In genomic region chr4:69096111-69096656, GRCh38 we compare ENCODE assay signal across 18 cellular contexts. TPM values are rescaled to one million over a fixed set of nuclear protein-coding genes. Genes with fewer than 3 reads are reported as not detected.
DNase-seq lines count a peak whose midpoint lies in the region; TF ChIP-seq lines count a peak whose summit lies in the region.
"Had no signal": no experiment of that assay in that cellular context is flagged by ENCODE, and none has a peak within 500 bp of the region (broad histone marks: within the 10 kb centered on the region; RNA-seq: fewer than 3 reads in every experiment).

TSS of gene UGT2B7 (plus strand) at chr4:69096474. CDS start at chr4:69096521, 47 bp downstream.

- H3K36me3 ChIP-seq in breast epithelium (no peaks in the 10 kb centered on the region), duodenal mucosa (ENCODE audit: control insufficient read depth in 1 of 2, insufficient read depth in 2 of 2, low read length in 2 of 2) (no peaks in the 10 kb centered on the region), liver (ENCODE audit: control insufficient read depth in 4 of 4, insufficient read depth in 3 of 4, low read depth in 1 of 4, low read length in 3 of 4) (no peaks in the 10 kb centered on the region), tibial artery (no peaks in the 10 kb centered on the region)
- H3K36me3 ChIP-seq: cardiac muscle cell had no signal

- no peaks in the 10 kb centered on the region for H3K4me1 ChIP-seq in breast epithelium
- peaks cover 3 to 5% of the 10 kb centered on the region in 2 donors for H3K4me1 ChIP-seq in duodenal mucosa (ENCODE audit: control insufficient read depth in 1 of 2, insufficient read depth in 2 of 2, low read length in 2 of 2)
- H3K4me1 ChIP-seq in liver (ENCODE audit: control insufficient read depth in 4 of 4, insufficient read depth in 4 of 4, low read length in 3 of 4) = peaks cover 0 to 13% (median 4%) of the 10 kb centered on the region in 4 donors
- H3K4me1 ChIP-seq in tibial artery = no peaks in the 10 kb centered on the region

- H3K4me3 ChIP-seq in breast epithelium = no peak within 1 kb of the TSS
- H3K4me3 ChIP-seq in duodenal mucosa (ENCODE audit: low read depth in 1 of 2, low read length in 2 of 2) = peak within 1 kb of the TSS; percentile 5 to 32
- peak within 1 kb of the TSS; percentile 45 to 57 (median 47) for H3K4me3 ChIP-seq in liver (ENCODE audit: low read depth in 1 of 3, low read length in 3 of 3)
- H3K4me3 ChIP-seq in tibial artery = no peak within 1 kb of the TSS
- H3K4me3 ChIP-seq: cardiac muscle cell had no signal

- no peaks in the 10 kb centered on the region for H3K9me3 ChIP-seq in breast epithelium
- H3K9me3 ChIP-seq in duodenal mucosa (ENCODE audit: control insufficient read depth in 1 of 2, low read length in 2 of 2) = no peaks in the 10 kb centered on the region
- H3K9me3 ChIP-seq in liver (ENCODE audit: control insufficient read depth in 4 of 4, low read length in 3 of 4) = no peaks in the 10 kb centered on the region
- no peaks in the 10 kb centered on the region for H3K9me3 ChIP-seq in tibial artery

- DNase-seq in MCF 10A (ENCODE audit: unreplicated experiment) (peak; percentile 49), breast epithelium (ENCODE audit: low spot score in 2 of 2) (no peak), ureter (ENCODE audit: low spot score) (no peak), caudate nucleus (lab: John Stamatoyannopoulos, UW) (no peak), tibial artery (no peak)
- no peak for DNase-seq in stimulated activated naive CD4-positive, alpha-beta T cell treated with Interleukin-2 at 50 U/mL for 16 hours (lab: John Stamatoyannopoulos, UW)
- DNase-seq: activated CD8-positive, alpha-beta T cell treated with anti-CD3 and anti-CD28 coated beads for 36 hours; activated T-cell treated with anti-CD3 and anti-CD28 coated beads, Interleukin-2, amount 50 U/mL, for 48 hours; HCEC 1CT; mesendoderm; stimulated activated naive CD8-positive, alpha-beta T cell treated with anti-CD3 and anti-CD28 coated beads, Interleukin-15, amount 100 ng/mL, for 72 hours; T-cell had no signal

- peak; percentile 54 to 60 for TF ChIP-seq RAD21 in liver (IDR thresholded peaks at IDR 0.05)

- CTCF ChIA-PET in MCF 10A (lab: Yijun Ruan, JAX) = interaction anchor here (0.6 kb wide), 1 partner anchor 38 kb away, joined by 3 read pairs; no protein-coding TSS in a partner anchor

- H3K9ac ChIP-seq in duodenal mucosa (ENCODE audit: low read depth in 1 of 2, low read length in 2 of 2) (no peak within 1 kb of the TSS), liver (ENCODE audit: low read depth in 1 of 2, low read length in 2 of 2) (peak within 1 kb of the TSS; percentile 81 to 98)

- H3K27ac ChIP-seq in breast epithelium (no peak within 1 kb of the TSS), duodenal mucosa (ENCODE audit: low read depth, low read length) (no peak within 1 kb of the TSS), liver (ENCODE audit: low read depth in 1 of 2, low read length in 2 of 2) (peak within 1 kb of the TSS; percentile 82 to 88), caudate nucleus (ENCODE audit: low read depth, low read length) (no peak within 1 kb of the TSS), tibial artery (no peak within 1 kb of the TSS)
- H3K27ac ChIP-seq: cardiac muscle cell had no signal

- TF ChIP-seq POLR2A in breast epithelium (IDR thresholded peaks at IDR 0.05) = no peak

- no peaks in the 10 kb centered on the region for H3K9me3 Mint-ChIP-seq in MCF 10A (ENCODE audit: unreplicated experiment)
- H3K9me3 Mint-ChIP-seq: activated CD8-positive, alpha-beta T cell treated with anti-CD3 and anti-CD28 coated beads for 36 hours; activated naive CD4-positive, alpha-beta T cell treated with anti-CD3 and anti-CD28 coated beads, Interleukin-2, amount 50 U/mL, for 72 hours had no signal

- peak within 1 kb of the TSS; percentile 80 for H3K27ac Mint-ChIP-seq in MCF 10A (ENCODE audit: low read depth, unreplicated experiment)
- H3K27ac Mint-ChIP-seq: activated CD8-positive, alpha-beta T cell treated with anti-CD3 and anti-CD28 coated beads for 36 hours; activated naive CD4-positive, alpha-beta T cell treated with anti-CD3 and anti-CD28 coated beads, Interleukin-2, amount 50 U/mL, for 72 hours; CD14-positive monocyte; stimulated activated naive CD8-positive, alpha-beta T cell treated with anti-CD3 and anti-CD28 coated beads, Interleukin-15, amount 100 ng/mL, for 72 hours; T-cell had no signal

- H3K4me3 Mint-ChIP-seq in MCF 10A (ENCODE audit: unreplicated experiment) = no peak within 1 kb of the TSS
- H3K4me3 Mint-ChIP-seq: activated CD8-positive, alpha-beta T cell treated with anti-CD3 and anti-CD28 coated beads for 36 hours; CD14-positive monocyte; stimulated activated naive CD8-positive, alpha-beta T cell treated with anti-CD3 and anti-CD28 coated beads, Interleukin-15, amount 100 ng/mL, for 72 hours; T-cell had no signal

- H3K27me3 ChIP-seq in breast epithelium = no peaks in the 10 kb centered on the region
- H3K27me3 ChIP-seq in duodenal mucosa (ENCODE audit: control insufficient read depth in 1 of 2, insufficient read depth in 2 of 2, low read length in 2 of 2) = no peaks in the 10 kb centered on the region
- H3K27me3 ChIP-seq in liver (ENCODE audit: control insufficient read depth in 4 of 4, insufficient read depth in 4 of 4, low read length in 3 of 4) = no peaks in the 10 kb centered on the region
- H3K27me3 ChIP-seq in tibial artery = no peaks in the 10 kb centered on the region
- H3K27me3 ChIP-seq: cardiac muscle cell had no signal

- peaks cover 6% of the 10 kb centered on the region for H3K36me3 Mint-ChIP-seq in MCF 10A (ENCODE audit: insufficient read depth, unreplicated experiment)
- H3K36me3 Mint-ChIP-seq: activated naive CD4-positive, alpha-beta T cell treated with anti-CD3 and anti-CD28 coated beads, Interleukin-2, amount 50 U/mL, for 72 hours; CD14-positive monocyte; T-cell had no signal

- TF ChIP-seq CTCF in MCF 10A (IDR thresholded peaks at IDR 0.05; ENCODE audit: unreplicated experiment) (no peak), breast epithelium (IDR thresholded peaks at IDR 0.05) (no peak), liver (IDR thresholded peaks at IDR 0.05; ENCODE audit: low read depth, low read length, missing input control) (no peak), tibial artery (IDR thresholded peaks at IDR 0.05) (no peak)

- BruUV-seq in MCF 10A (replicated peaks; lab: Mats Ljungman, UMichigan) = no TSS peak

- peaks cover 25% of the 10 kb centered on the region for H3K4me1 Mint-ChIP-seq in MCF 10A (ENCODE audit: insufficient read depth, unreplicated experiment)
- H3K4me1 Mint-ChIP-seq: stimulated activated naive CD8-positive, alpha-beta T cell treated with anti-CD3 and anti-CD28 coated beads, Interleukin-15, amount 100 ng/mL, for 72 hours; T-cell had no signal

- intact Hi-C loops in MCF 10A (cut with micrococcal nuclease) (no loop called here), breast epithelium (cut with DNase I; ENCODE audit: low total_unique reads) (no loop called here), tibial artery (cut with DNase I; ENCODE audit: low total_unique reads) (no loop called here)

- H3K27me3 Mint-ChIP-seq in MCF 10A (ENCODE audit: insufficient read depth, unreplicated experiment) = no peaks in the 10 kb centered on the region
- H3K27me3 Mint-ChIP-seq: activated CD8-positive, alpha-beta T cell treated with anti-CD3 and anti-CD28 coated beads for 36 hours; stimulated activated naive CD8-positive, alpha-beta T cell treated with anti-CD3 and anti-CD28 coated beads, Interleukin-15, amount 100 ng/mL, for 72 hours; T-cell had no signal

- POLR2A ChIA-PET in MCF 10A (lab: Yijun Ruan, JAX) = interaction anchor here (0.6 to 1.1 kb wide), 3 partner anchors 10 to 596 kb away, joined by 3 to 4 read pairs (median 3); no protein-coding TSS in a partner anchor

TF ChIP-seq in liver, 16 proteins besides CTCF, POLR2A, EP300 and RAD21 (continues in another document):
- TF ChIP-seq REST (IDR thresholded peaks at IDR 0.05) (peak; percentile 87), HNF4A (conservative IDR thresholded peaks at IDR 0.05) (peak; percentile 85 to 90), TAF1 (conservative IDR thresholded peaks at IDR 0.05) (peak; percentile 94), GABPA (IDR thresholded peaks at IDR 0.05 in 1 of 2, conservative IDR thresholded peaks at IDR 0.05 in 1 of 2) (no peak), FOXA1 (IDR thresholded peaks at IDR 0.05) (peak; percentile 87), JUND (IDR thresholded peaks at IDR 0.05) (peak; percentile 79 to 83), MAX (IDR thresholded peaks at IDR 0.05) (peak; percentile 63), SP1 (IDR thresholded peaks at IDR 0.05) (peak; percentile 77), EGR1 (IDR thresholded peaks at IDR 0.05; ENCODE audit: low read depth in 2 of 2) (peak in 1 of 2 donors; percentile 46), RXRA (IDR thresholded peaks at IDR 0.05) (peak; percentile 73 to 82)

RNA-seq across cellular contexts. Expression of gene UGT2B7, which starts in this region (rescaled TPM):
- not detected in 2 replicates for total RNA-seq in MCF 10A (2022)
- total RNA-seq in breast epithelium = 1 to 10 TPM in 1 of 3 donors, under 1 TPM in 1, not detected in 1; 0.33 to 2.5 TPM
- 100 to 1,000 TPM in 1 of 2 donors, 1 to 10 TPM in 1; 5.9 to 185 TPM for total RNA-seq in liver
- polyA plus RNA-seq in liver = 100 to 1,000 TPM; 143 to 198 TPM
- 15.7 TPM for total RNA-seq in ureter
- total RNA-seq: activated CD8-positive, alpha-beta T cell treated with anti-CD3 and anti-CD28 coated beads for 36 hours; activated naive CD4-positive, alpha-beta T cell treated with anti-CD3 and anti-CD28 coated beads, Interleukin-2, amount 50 U/mL, for 72 hours; cardiac muscle cell had no signal
- polyA plus RNA-seq: cardiac muscle cell, CD14-positive monocyte, neural cell had no signal

Comparison
In these comparisons a context has a peak if more than half of its experiments do, and no peak if none do; other contexts are left out.
1. Peak in DNase-seq in MCF 10A; RNA of the gene not detected or under 1 TPM.
2. H3K27ac ChIP-seq: peak in liver (2 of 2); none in breast epithelium (0 of 2), duodenal mucosa (single experiment), caudate nucleus (single experiment) and tibial artery (0 of 2).
3. H3K4me3 ChIP-seq: peak in duodenal mucosa (2 of 2) and liver (3 of 3); none in breast epithelium (0 of 3) and tibial artery (0 of 2).
4. H3K9ac ChIP-seq: peak in liver (2 of 2); none in duodenal mucosa (0 of 2).